In the genomic region with DNA sequence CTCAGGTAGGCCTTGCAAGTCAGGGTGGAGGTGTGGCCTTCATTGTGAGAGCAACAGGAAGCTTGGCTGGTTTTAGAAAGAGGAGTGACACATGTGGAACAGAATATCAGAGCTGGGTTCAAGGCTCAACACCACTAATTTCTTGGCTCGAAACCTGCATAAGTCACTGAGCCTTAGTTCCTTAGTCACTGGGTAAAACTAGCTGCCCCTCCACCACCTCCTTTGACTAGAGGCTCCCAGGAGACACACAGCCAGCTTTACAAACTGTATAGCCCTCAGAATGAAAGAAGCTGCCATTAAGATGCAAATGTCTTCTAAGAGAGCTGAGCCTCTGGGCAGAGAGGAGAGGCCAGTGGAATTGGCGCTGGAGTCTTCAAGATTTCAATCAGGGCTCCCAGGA, we compare ENCODE assay signal across 19 cellular contexts.
DNase-seq lines count a peak whose midpoint lies in the region; ATAC-seq lines count a peak whose summit lies in the region.
"Had no signal": no experiment of that assay in that cellular context is flagged by ENCODE, and none has a peak within 500 bp of the region (broad histone marks: within the 10 kb centered on the region; RNA-seq: fewer than 3 reads in every experiment).

No MANE protein-coding gene starts in this region.

- ATAC-seq in GM21367 (IDR thresholded peaks at IDR 0.05; ENCODE audit: unreplicated experiment), result peak; percentile 62
- peak; percentile 51 for ATAC-seq in HG03039 (IDR thresholded peaks at IDR 0.05; ENCODE audit: unreplicated experiment)
- ATAC-seq: activated T-cell treated with anti-CD3 and anti-CD28 coated beads, Interleukin-2, amount 50 U/mL, for 4 hours; right cardiac atrium had no signal

- H3K9ac ChIP-seq in BLaER1, result no peak overlapping the region

- H3K9me3 ChIP-seq in BLaER1, result no peaks in the 10 kb centered on the region; the same call in 1 of the 2 replicates
- H3K9me3 ChIP-seq: neutrophil had no signal

- H3K4me1 ChIP-seq in BLaER1, result peaks cover 25% of the 10 kb centered on the region

- no peak overlapping the region for H3K4me3 ChIP-seq in BLaER1

- no peaks in the 10 kb centered on the region for H3K36me3 ChIP-seq in BLaER1
- H3K36me3 ChIP-seq: neutrophil had no signal

- DNase-seq in NAMALWA (ENCODE audit: low spot score) (peak; percentile 12), globus pallidus (ENCODE audit: low spot score) (no peak), HuH-7.5 (ENCODE audit: low spot score) (no peak)
- no peak for DNase-seq in activated CD8-positive, alpha-beta memory T cell treated with anti-CD3 and anti-CD28 coated beads, Interleukin-2, amount 50 U/mL, for 48 hours
- DNase-seq in activated CD4-positive, CD25-positive, alpha-beta regulatory T cell treated with anti-CD3 and anti-CD28 coated beads, Interleukin-2, amount 50 U/mL, for 72 hours, result no peak
- DNase-seq: 8988T; activated CD4-positive, alpha-beta T cell treated with anti-CD3 and anti-CD28 coated beads, Interleukin-2, amount 50 U/mL, for 1 hour; activated T-cell treated with anti-CD3 and anti-CD28 coated beads, Interleukin-2, amount 50 U/mL, for 4 hours; cerebellar nuclear complex; NCI-H2171 treated with DMSO at 0.1 percent for 48 hours; right cardiac atrium; SIG-M5; stimulated activated CD4-positive, alpha-beta T cell treated with anti-CD3 and anti-CD28 coated beads, Interleukin-4, amount 100 ng/mL, for 24 hours; T1000; trophoblast cell had no signal

- no peak overlapping the region for H3K27ac ChIP-seq in BLaER1
- H3K27ac ChIP-seq: neutrophil had no signal

- H3K27me3 ChIP-seq in BLaER1, result no peaks in the 10 kb centered on the region
- H3K27me3 ChIP-seq: neutrophil had no signal

- no peaks in the 10 kb centered on the region for H4K20me1 ChIP-seq in BLaER1

- peak overlapping the region; percentile 60 for H3K4me2 ChIP-seq in BLaER1
